ENCODE assay signal across 1 cellular context in genomic region chr13:39825886-39826285, GRCh38.
TF ChIP-seq lines count a peak whose summit lies in the region.

No MANE protein-coding gene starts in this region.

TF ChIP-seq in GM23338, 12 proteins besides CTCF, POLR2A, EP300 and RAD21 (continued from another document):
- TF ChIP-seq ZNF462 (CRISPR knock-in tag; IDR thresholded peaks at IDR 0.05) (no peak), EZH2 (IDR thresholded peaks at IDR 0.05; ENCODE audit: low read depth, unreplicated experiment) (no peak), ETS1 (IDR thresholded peaks at IDR 0.05) (no peak), POLR2AphosphoS5 (IDR thresholded peaks at IDR 0.05; ENCODE audit: low read depth) (no peak), REST (IDR thresholded peaks at IDR 0.05; ENCODE audit: unreplicated experiment) (no peak), ZNF114 (CRISPR knock-in tag; IDR thresholded peaks at IDR 0.05) (no peak), ZNF331 (CRISPR knock-in tag; IDR thresholded peaks at IDR 0.05; ENCODE audit: low read depth) (no peak)
